In genomic region chr13:30021611-30022010, GRCh38 we compare ENCODE assay signal across 1 cellular context.
TF ChIP-seq lines count a peak whose summit lies in the region.

No MANE protein-coding gene starts in this region.

TF ChIP-seq in SK-N-SH treated with all-trans-retinoic acid at 6 μM for 48 hours, 23 proteins besides CTCF, POLR2A, EP300 and RAD21 (continued from another document):
- no peak for TF ChIP-seq CREB5 (CRISPR knock-in tag; IDR thresholded peaks at IDR 0.05; ENCODE audit: low read depth)
- TF ChIP-seq ZNF8 (CRISPR knock-in tag; IDR thresholded peaks at IDR 0.05) = no peak
- TF ChIP-seq ZNF565 (CRISPR knock-in tag; conservative IDR thresholded peaks at IDR 0.05; ENCODE audit: low read depth) = no peak
